ENCODE assay signal across 17 cellular contexts in the genomic region with DNA sequence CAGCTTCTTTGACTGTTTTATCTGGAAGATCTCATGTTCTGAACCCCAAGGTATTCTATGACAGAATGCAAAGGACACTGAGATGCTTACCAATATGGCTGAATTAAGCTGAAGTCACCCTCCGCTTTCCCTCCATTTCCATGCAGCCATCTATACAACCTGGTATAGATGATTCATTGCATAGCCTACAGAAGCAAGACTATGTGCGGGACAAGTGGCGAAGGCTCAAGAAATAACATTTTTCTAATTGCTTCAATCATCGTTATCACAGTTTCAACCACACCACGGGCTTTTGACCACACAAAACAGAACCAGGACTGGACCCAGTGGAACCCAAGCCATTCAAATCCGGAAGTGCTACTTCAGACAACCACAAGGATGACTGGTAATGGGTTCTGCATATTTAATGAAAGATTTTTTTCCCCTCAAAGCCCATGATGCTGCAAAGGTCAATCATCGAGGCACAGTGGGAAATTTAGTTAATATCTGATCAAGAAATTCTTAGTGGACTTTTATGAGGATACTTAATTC.
DNase-seq lines count a peak whose midpoint lies in the region; ATAC-seq lines count a peak whose summit lies in the region.
"Had no signal": no experiment of that assay in that cellular context is flagged by ENCODE, and none has a peak within 500 bp of the region (broad histone marks: within the 10 kb centered on the region; RNA-seq: fewer than 3 reads in every experiment).

No MANE protein-coding gene starts in this region.

- H3K27me3 Mint-ChIP-seq in activated naive CD4-positive, alpha-beta T cell treated with anti-CD3 and anti-CD28 coated beads, Interleukin-2, amount 50 U/mL, for 24 hours: no peaks in the 10 kb centered on the region
- no peaks in the 10 kb centered on the region for H3K27me3 Mint-ChIP-seq in T-cell
- H3K27me3 Mint-ChIP-seq in effector memory CD8-positive, alpha-beta T cell: no peaks in the 10 kb centered on the region
- no peaks in the 10 kb centered on the region for H3K27me3 Mint-ChIP-seq in stimulated activated naive CD8-positive, alpha-beta T cell treated with anti-CD3 and anti-CD28 coated beads, Interleukin-15, amount 100 ng/mL, for 72 hours

- H3K9me3 Mint-ChIP-seq in activated naive CD4-positive, alpha-beta T cell treated with anti-CD3 and anti-CD28 coated beads, Interleukin-2, amount 50 U/mL, for 24 hours: no peaks in the 10 kb centered on the region
- no peaks in the 10 kb centered on the region for H3K9me3 Mint-ChIP-seq in T-cell
- no peaks in the 10 kb centered on the region for H3K9me3 Mint-ChIP-seq in effector memory CD8-positive, alpha-beta T cell
- H3K9me3 Mint-ChIP-seq in stimulated activated naive CD8-positive, alpha-beta T cell treated with anti-CD3 and anti-CD28 coated beads, Interleukin-15, amount 100 ng/mL, for 72 hours: peaks cover 4 to 8% of the 10 kb centered on the region in 2 donors

- no peak for DNase-seq in activated naive CD4-positive, alpha-beta T cell (lab: John Stamatoyannopoulos, UW)
- DNase-seq in T-cell: no peak
- no peak for DNase-seq in effector memory CD8-positive, alpha-beta T cell
- no peak for DNase-seq in stimulated activated naive CD8-positive, alpha-beta T cell treated with anti-CD3 and anti-CD28 coated beads, Interleukin-15, amount 100 ng/mL, for 72 hours
- DNase-seq: C1 segment of cervical spinal cord, Calu3, DMS53, MG63, NCI-H1092 treated with DMSO at 0.1 percent for 48 hours, NCI-H1694, NCI-H510A treated with DMSO at 0.1 percent for 48 hours, NCI-H82 had no signal

- peaks cover 82% of the 10 kb centered on the region for H3K36me3 Mint-ChIP-seq in activated naive CD4-positive, alpha-beta T cell treated with anti-CD3 and anti-CD28 coated beads, Interleukin-2, amount 50 U/mL, for 24 hours
- H3K36me3 Mint-ChIP-seq in T-cell: peaks cover 91% of the 10 kb centered on the region
- H3K36me3 Mint-ChIP-seq in effector memory CD8-positive, alpha-beta T cell (ENCODE audit: insufficient read depth): peaks cover 99% of the 10 kb centered on the region

- CTCF ChIA-PET in T-cell (lab: Charles Lee): no interaction called here

- peaks cover 78% of the 10 kb centered on the region for H3K4me1 Mint-ChIP-seq in activated naive CD4-positive, alpha-beta T cell treated with anti-CD3 and anti-CD28 coated beads, Interleukin-2, amount 50 U/mL, for 24 hours
- peaks cover 78 to 88% (median 84%) of the 10 kb centered on the region in 3 donors for H3K4me1 Mint-ChIP-seq in T-cell
- peaks cover 9 to 58% of the 10 kb centered on the region in 2 donors for H3K4me1 Mint-ChIP-seq in effector memory CD8-positive, alpha-beta T cell (ENCODE audit: low read depth in 2 of 2)
- peaks cover 46% of the 10 kb centered on the region for H3K4me1 Mint-ChIP-seq in stimulated activated naive CD8-positive, alpha-beta T cell treated with anti-CD3 and anti-CD28 coated beads, Interleukin-15, amount 100 ng/mL, for 72 hours

- ATAC-seq in T-cell (replicated peaks in 1 of 4) (no peak), GM19023 (IDR thresholded peaks at IDR 0.05; ENCODE audit: unreplicated experiment) (no peak), GM21576 (IDR thresholded peaks at IDR 0.05; ENCODE audit: unreplicated experiment) (no peak), HG02678 (IDR thresholded peaks at IDR 0.05; ENCODE audit: unreplicated experiment) (no peak)
- ATAC-seq in effector memory CD8-positive, alpha-beta T cell (replicated peaks): no peak
- ATAC-seq in stimulated activated naive CD8-positive, alpha-beta T cell treated with anti-CD3 and anti-CD28 coated beads, Interleukin-15, amount 100 ng/mL, for 72 hours: peak; percentile 64
- ATAC-seq: HepG2 had no signal

- H3K4me3 Mint-ChIP-seq in activated naive CD4-positive, alpha-beta T cell treated with anti-CD3 and anti-CD28 coated beads, Interleukin-2, amount 50 U/mL, for 24 hours: peak overlapping the region; percentile 3
- H3K4me3 Mint-ChIP-seq in T-cell: no peak overlapping the region
- no peak overlapping the region for H3K4me3 Mint-ChIP-seq in effector memory CD8-positive, alpha-beta T cell
- H3K4me3 Mint-ChIP-seq in stimulated activated naive CD8-positive, alpha-beta T cell treated with anti-CD3 and anti-CD28 coated beads, Interleukin-15, amount 100 ng/mL, for 72 hours: no peak overlapping the region

- POLR2A ChIA-PET in T-cell (lab: Charles Lee): no interaction called here

- H3K27ac Mint-ChIP-seq in activated naive CD4-positive, alpha-beta T cell treated with anti-CD3 and anti-CD28 coated beads, Interleukin-2, amount 50 U/mL, for 24 hours: no peak overlapping the region
- H3K27ac Mint-ChIP-seq in T-cell: peak overlapping the region; percentile 13 to 79
- H3K27ac Mint-ChIP-seq in effector memory CD8-positive, alpha-beta T cell: peak overlapping the region; percentile 44 to 93
- peak overlapping the region in 1 of 2 donors; percentile 50 for H3K27ac Mint-ChIP-seq in stimulated activated naive CD8-positive, alpha-beta T cell treated with anti-CD3 and anti-CD28 coated beads, Interleukin-15, amount 100 ng/mL, for 72 hours
